In the genomic region with DNA sequence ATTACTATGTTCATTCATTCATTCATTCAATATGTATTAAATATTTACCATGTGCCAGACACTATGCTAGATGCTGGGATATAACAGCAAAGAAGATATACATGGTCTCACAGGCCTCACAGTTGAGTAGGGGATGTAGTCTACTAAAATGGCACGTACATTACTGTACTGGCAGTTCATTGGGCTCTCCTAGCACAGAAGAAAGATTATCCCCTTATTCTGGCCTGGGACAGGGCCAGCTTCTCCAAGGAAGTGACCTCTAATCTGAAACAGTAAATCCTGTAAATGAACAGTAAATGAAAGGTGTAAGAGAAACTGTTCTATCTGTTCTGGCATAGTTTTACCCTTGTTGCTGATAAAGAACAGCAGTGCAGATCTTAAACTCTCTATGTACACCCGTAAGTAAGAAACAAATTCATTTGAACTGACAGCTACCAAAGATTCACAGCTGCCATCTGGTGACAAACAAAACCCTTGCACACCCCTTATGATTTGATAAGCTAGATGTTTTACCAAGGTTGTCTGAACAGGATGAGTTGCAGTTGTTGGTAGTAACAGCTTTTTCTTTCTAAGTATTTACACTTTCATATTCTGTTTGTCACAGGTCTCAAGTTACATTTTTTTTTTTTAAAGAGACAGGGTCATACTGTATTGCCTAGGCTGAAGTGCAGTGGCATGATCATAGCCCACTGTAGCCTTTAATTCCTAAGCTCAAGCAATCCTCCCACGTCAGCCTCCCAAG, we compare ENCODE assay signal across 10 cellular contexts.
A peak's percentile ranks its signal among the peaks of the same experiment; 100 is the strongest.
DNase-seq lines count a peak whose midpoint lies in the region; ATAC-seq and TF ChIP-seq lines count a peak whose summit lies in the region.
"Had no signal": no experiment of that assay in that cellular context is flagged by ENCODE, and none has a peak within 500 bp of the region (broad histone marks: within the 10 kb centered on the region; RNA-seq: fewer than 3 reads in every experiment).

No MANE protein-coding gene starts in this region.

- no peaks in the 10 kb centered on the region for H3K36me3 ChIP-seq in upper lobe of right lung
- H3K36me3 ChIP-seq: SJSA1 had no signal

- DNase-seq in LHCN-M2 (ENCODE audit: low read depth): peak; percentile 68
- DNase-seq in erythroblast (lab: John Stamatoyannopoulos, UW): peak; percentile 40 to 75
- DNase-seq in AG08396 (ENCODE audit: low spot score): no peak
- no peak for DNase-seq in COLO829 (ENCODE audit: low spot score)
- DNase-seq in cortex of kidney (lab: John Stamatoyannopoulos, UW): no peak
- no peak for DNase-seq in upper lobe of right lung
- DNase-seq: CD8-positive, alpha-beta T cell had no signal

- H3K27ac ChIP-seq in C4-2B: peak overlapping the region; percentile 34; the same call in 1 of the 2 replicates
- H3K27ac ChIP-seq in upper lobe of right lung: no peak overlapping the region
- H3K27ac ChIP-seq: SJSA1 had no signal

- H3K4me1 ChIP-seq in upper lobe of right lung: no peaks in the 10 kb centered on the region
- H3K4me1 ChIP-seq: SJSA1 had no signal

- peak; percentile 70 for ATAC-seq in GM21390 (IDR thresholded peaks at IDR 0.05; ENCODE audit: unreplicated experiment)
- ATAC-seq in upper lobe of right lung: no peak
- ATAC-seq: CD8-positive, alpha-beta T cell had no signal

- H3K4me3 ChIP-seq in upper lobe of right lung: no peak overlapping the region
- H3K4me3 ChIP-seq: SJSA1 had no signal

- intact Hi-C loops in upper lobe of right lung (cut with DNase I): no loop called here

- TF ChIP-seq CTCF in C4-2B (conservative IDR thresholded peaks at IDR 0.05) (peak; percentile 32), upper lobe of right lung (IDR thresholded peaks at IDR 0.05) (no peak)

- no peaks in the 10 kb centered on the region for H3K27me3 ChIP-seq in upper lobe of right lung
- H3K27me3 ChIP-seq: SJSA1 had no signal

- no peak for TF ChIP-seq POLR2A in erythroblast (IDR thresholded peaks at IDR 0.05; ENCODE audit: low read length)

- no peaks in the 10 kb centered on the region for H3K9me3 ChIP-seq in upper lobe of right lung
- H3K9me3 ChIP-seq: SJSA1 had no signal

Comparison
In these comparisons a context has a peak if more than half of its experiments do, and no peak if none do; other contexts are left out.
1. DNase-seq: peak in LHCN-M2 (single experiment) and erythroblast (2 of 2); none in AG08396 (single experiment), COLO829 (single experiment), cortex of kidney (single experiment) and upper lobe of right lung (single experiment).